In genomic region chr4:153142700-153143438, GRCh38 we compare ENCODE assay signal across 1 cellular context.
A peak's percentile ranks its signal among the peaks of the same experiment; 100 is the strongest.
TF ChIP-seq lines count a peak whose summit lies in the region.

No MANE protein-coding gene starts in this region.

TF ChIP-seq in HCT116, 20 proteins besides CTCF, POLR2A, EP300 and RAD21 (continued from another document):
- no peak for TF ChIP-seq REST (IDR thresholded peaks at IDR 0.05; ENCODE audit: low read depth)
- TF ChIP-seq YY1 (IDR thresholded peaks at IDR 0.05; ENCODE audit: extremely low read depth, insufficient replicate concordance, low read depth, low read length): peak; percentile 14
- TF ChIP-seq SRF (IDR thresholded peaks at IDR 0.05; ENCODE audit: low read depth): peak; percentile 85
- TF ChIP-seq POLR2AphosphoS5 (IDR thresholded peaks at IDR 0.05; ENCODE audit: low read depth, low read length): 0 out of 2 replicates have a peak, but pooled peaks have one; percentile 10
TF ChIP-seq in HCT116: peak in this region for 3.
